ENCODE assay signal across 2 cellular contexts in the genomic region with DNA sequence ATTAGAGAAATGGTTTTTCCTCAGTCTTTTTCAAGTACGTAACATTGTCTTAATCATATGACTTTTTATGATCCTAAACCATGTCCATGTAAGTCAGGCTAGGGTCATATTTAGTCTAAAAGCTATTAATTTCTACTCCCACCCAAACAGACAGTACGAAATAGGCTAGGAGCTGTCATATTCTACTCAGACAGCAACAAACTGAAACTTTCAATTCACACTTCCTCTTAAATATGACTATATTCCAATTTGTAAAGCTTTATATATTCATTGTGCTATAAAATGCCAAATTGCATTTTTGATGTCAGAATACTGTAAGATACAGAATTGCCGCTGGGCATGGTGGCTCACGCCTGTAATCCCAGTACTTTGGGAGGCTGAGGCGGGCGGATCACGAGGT.
TF ChIP-seq lines count a peak whose summit lies in the region.

No MANE protein-coding gene starts in this region.

TF ChIP-seq in HepG2, 621 proteins besides CTCF, POLR2A, EP300 and RAD21:
- TF ChIP-seq MAFK (conservative IDR thresholded peaks at IDR 0.05 in 1 of 2, IDR thresholded peaks at IDR 0.05 in 1 of 2; ENCODE audit: low read length in 2 of 2) (0 out of 4 replicates have a peak, but pooled peaks have one; percentile 4 to 8), ZNF441 (CRISPR knock-in tag; IDR thresholded peaks at IDR 0.05; ENCODE audit: borderline replicate concordance) (no peak)

TF ChIP-seq in K562, 482 proteins besides CTCF, POLR2A, EP300 and RAD21:
- TF ChIP-seq, protein P1, sequence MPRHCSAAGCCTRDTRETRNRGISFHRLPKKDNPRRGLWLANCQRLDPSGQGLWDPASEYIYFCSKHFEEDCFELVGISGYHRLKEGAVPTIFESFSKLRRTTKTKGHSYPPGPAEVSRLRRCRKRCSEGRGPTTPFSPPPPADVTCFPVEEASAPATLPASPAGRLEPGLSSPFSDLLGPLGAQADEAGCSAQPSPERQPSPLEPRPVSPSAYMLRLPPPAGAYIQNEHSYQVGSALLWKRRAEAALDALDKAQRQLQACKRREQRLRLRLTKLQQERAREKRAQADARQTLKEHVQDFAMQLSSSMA (CRISPR knock-in tag; IDR thresholded peaks at IDR 0.05) = no peak
- TF ChIP-seq BCL6 (CRISPR knock-in tag; IDR thresholded peaks at IDR 0.05) (no peak), C11orf30 (IDR thresholded peaks at IDR 0.05; ENCODE audit: low read depth) (peak; percentile 16; the same call in 1 of the 2 replicates)
TF ChIP-seq in K562: peak in this region for 1.
